Comparison of ENCODE assay signal across 1 cellular context in the genomic region with DNA sequence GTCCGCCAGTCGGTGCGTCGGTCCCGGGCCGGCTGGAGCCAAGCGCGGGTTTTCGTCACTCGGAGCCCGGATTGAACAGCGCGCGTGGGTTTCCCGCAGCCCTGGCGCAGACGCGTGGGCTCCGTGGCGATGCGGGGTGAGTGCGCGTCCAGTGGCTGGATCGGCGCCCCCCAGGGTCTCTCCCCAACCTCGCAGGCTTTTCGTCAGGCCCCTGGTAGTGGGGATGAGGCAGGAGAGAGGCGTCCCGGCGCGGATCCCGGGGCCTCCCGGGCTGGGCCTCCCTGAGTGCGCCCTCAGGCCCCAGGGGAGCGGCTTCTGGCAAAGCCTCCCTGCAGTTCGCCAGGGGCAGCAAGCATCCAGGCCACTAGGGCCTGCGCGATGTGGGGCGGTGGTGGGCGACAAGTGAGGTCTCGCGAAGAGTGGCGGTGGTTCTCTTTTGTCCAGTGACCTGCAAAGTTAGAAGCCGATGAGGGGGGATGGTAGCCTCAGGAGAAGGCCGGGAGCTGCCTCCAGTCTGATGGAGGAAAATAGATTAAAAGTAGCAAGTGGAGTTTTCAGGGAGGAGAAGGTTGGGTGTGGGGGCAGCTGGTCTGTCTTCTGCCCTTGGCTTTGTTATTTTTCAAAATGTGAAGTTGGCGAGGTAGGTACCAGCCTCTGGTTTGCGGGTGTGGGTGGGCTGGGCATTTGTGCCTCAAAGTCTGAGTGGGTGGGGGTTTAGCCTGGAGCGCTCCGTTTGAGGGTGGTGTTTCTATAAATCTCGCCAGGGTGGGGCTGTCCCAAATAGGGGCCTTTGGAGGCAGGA.
A peak's percentile ranks its signal among the peaks of the same experiment; 100 is the strongest.
TF ChIP-seq lines count a peak whose summit lies in the region.

No MANE protein-coding gene starts in this region.

TF ChIP-seq in H1, 55 proteins besides CTCF, POLR2A, EP300 and RAD21 (continued from another document):
- TF ChIP-seq KDM4A (IDR thresholded peaks at IDR 0.05; ENCODE audit: low read depth, low read length, severe bottlenecking) = peak; percentile 1
